ENCODE assay signal across 6 cellular contexts in the genomic region with DNA sequence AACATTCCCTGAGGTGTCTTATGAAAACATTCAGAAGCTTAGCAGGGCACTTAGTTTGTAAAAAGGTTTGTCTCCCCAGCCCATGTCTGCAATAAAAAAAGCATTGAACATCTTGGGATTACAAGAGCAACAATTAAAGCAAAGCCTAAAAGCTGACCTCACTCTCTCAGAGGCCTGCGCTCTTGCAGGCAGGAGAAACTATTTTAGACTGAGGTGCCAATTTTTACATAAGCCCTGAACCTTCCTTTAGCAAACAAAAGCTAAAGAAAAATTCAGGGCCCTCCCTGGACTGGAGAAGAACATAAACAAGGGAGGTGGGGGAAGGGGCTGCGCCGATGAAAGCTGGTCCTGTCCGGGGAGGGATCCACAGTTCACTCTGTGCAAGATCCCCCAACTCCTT.
"Had no signal": no experiment of that assay in that cellular context is flagged by ENCODE, and none has a peak within 500 bp of the region (broad histone marks: within the 10 kb centered on the region; RNA-seq: fewer than 3 reads in every experiment).

No MANE protein-coding gene starts in this region.

- H3K4me1 Mint-ChIP-seq: GM23338, IgD-negative memory B cell had no signal

- H3K27ac Mint-ChIP-seq: GM23338, HFFc6, IgD-negative memory B cell had no signal

- H3K4me3 Mint-ChIP-seq: GM23338, HFFc6, IgD-negative memory B cell had no signal

- H2AFZ ChIP-seq: GM23338 had no signal

- H3K36me3 ChIP-seq: HAP-1 had no signal

- H3K9me3 ChIP-seq: HAP-1 had no signal

- H3K4me2 ChIP-seq: GM23338 had no signal

- H3K4me1 ChIP-seq: HAP-1 had no signal

- H3K4me3 ChIP-seq: GM23338, HAP-1 had no signal

- DNase-seq: HFFc6 had no signal

- ATAC-seq: GM23338, HCT116, HepG2 had no signal

- H3K36me3 Mint-ChIP-seq: IgD-negative memory B cell had no signal
